Comparison of ENCODE assay signal across 22 cellular contexts in genomic region chr3:154025007-154025406, GRCh38.
DNase-seq lines count a peak whose midpoint lies in the region; FAIRE-seq and TF ChIP-seq lines count a peak whose summit lies in the region.
"Had no signal": no experiment of that assay in that cellular context is flagged by ENCODE, and none has a peak within 500 bp of the region (broad histone marks: within the 10 kb centered on the region; RNA-seq: fewer than 3 reads in every experiment).

No MANE protein-coding gene starts in this region.

- H3K9ac ChIP-seq in mammary epithelial cell (ENCODE audit: insufficient read depth, low read length), result no peak overlapping the region
- H3K9ac ChIP-seq: BLaER1 treated with 17β-estradiol and CSF1 and Interleukin-3, amounts not matched to agents 10 nM and 100 nM had no signal

- H3K36me3 ChIP-seq in bronchial epithelial cell (ENCODE audit: control insufficient read depth, insufficient read depth, low read length) (no peaks in the 10 kb centered on the region), mammary epithelial cell (ENCODE audit: insufficient read depth, low read length) (no peaks in the 10 kb centered on the region), vagina (no peaks in the 10 kb centered on the region)
- H3K36me3 ChIP-seq: BE2C; BLaER1 treated with 17β-estradiol and CSF1 and Interleukin-3, amounts not matched to agents 10 nM and 100 nM had no signal

- H3K27ac ChIP-seq in mammary epithelial cell (ENCODE audit: insufficient read depth, low read depth, low read length), result no peak overlapping the region
- no peak overlapping the region for H3K27ac ChIP-seq in vagina
- H3K27ac ChIP-seq: A549; BLaER1 treated with 17β-estradiol and CSF1 and Interleukin-3, amounts not matched to agents 10 nM and 100 nM had no signal

- intact Hi-C loops in mammary epithelial cell (cut with micrococcal nuclease) (no loop called here), vagina (cut with DNase I) (no loop called here)

- H3K4me3 ChIP-seq in bronchial epithelial cell (ENCODE audit: low read depth, low read length) (no peak overlapping the region), mammary epithelial cell (replicated peaks in 1 of 3; ENCODE audit: insufficient read depth in 1 of 3, low read depth in 2 of 3, low read length in 3 of 3) (no peak overlapping the region), vagina (no peak overlapping the region)
- H3K4me3 ChIP-seq: A549; BLaER1 treated with 17β-estradiol and CSF1 and Interleukin-3, amounts not matched to agents 10 nM and 100 nM; GM12878; GM23338 had no signal

- CTCF ChIA-PET in mammary epithelial cell (lab: Charles Lee; ENCODE audit: low non-redundant PET), result interaction anchor here (0.5 kb wide), 1 partner anchor 1949 kb away, joined by 3 read pairs; no protein-coding TSS in a partner anchor

- no peak overlapping the region for H3K4me2 ChIP-seq in mammary epithelial cell (ENCODE audit: insufficient read depth, low read depth, low read length)
- H3K4me2 ChIP-seq: A549; BLaER1 treated with 17β-estradiol and CSF1 and Interleukin-3, amounts not matched to agents 10 nM and 100 nM; GM23338 had no signal

- in situ Hi-C loops in mammary epithelial cell (cut with MboI; ENCODE audit: low sequenced_read_pairs in 2 of 2), result no loop called here

- dilution Hi-C loops in mammary epithelial cell (cut with HindIII; ENCODE audit: low sequenced_read_pairs), result no loop called here

- H3K9me3 ChIP-seq in mammary epithelial cell (replicated peaks; ENCODE audit: insufficient read depth, low read length) (no peaks in the 10 kb centered on the region), vagina (no peaks in the 10 kb centered on the region)
- H3K9me3 ChIP-seq: A549, BE2C had no signal

- H3K27me3 ChIP-seq in bronchial epithelial cell (ENCODE audit: control insufficient read depth, insufficient read depth, low read length) (no peaks in the 10 kb centered on the region), mammary epithelial cell (ENCODE audit: insufficient read depth, low read length) (no peaks in the 10 kb centered on the region), vagina (no peaks in the 10 kb centered on the region)
- H3K27me3 ChIP-seq: BE2C; BLaER1 treated with 17β-estradiol and CSF1 and Interleukin-3, amounts not matched to agents 10 nM and 100 nM had no signal

- 82% methylated on average over 2 of the region's 2 CpGs for WGBS in mammary epithelial cell (ENCODE audit: low coverage, missing lambda C conversion rate)

- no peak for FAIRE-seq in bronchial epithelial cell (lab: Jason Lieb, UNC)
- FAIRE-seq: A549, GM12878 had no signal

- BruUV-seq in mammary epithelial cell (replicated peaks; lab: Mats Ljungman, UMichigan), result no TSS peak

- no peaks in the 10 kb centered on the region for H3K79me2 ChIP-seq in mammary epithelial cell (ENCODE audit: insufficient read depth, low read length)

- no peaks in the 10 kb centered on the region for H4K20me1 ChIP-seq in mammary epithelial cell (ENCODE audit: insufficient read depth, low read length)
- H4K20me1 ChIP-seq: BLaER1 treated with 17β-estradiol and CSF1 and Interleukin-3, amounts not matched to agents 10 nM and 100 nM had no signal

- no peak for TF ChIP-seq POLR2A in vagina (IDR thresholded peaks at IDR 0.05)

- TF ChIP-seq CTCF in bronchial epithelial cell (IDR thresholded peaks at IDR 0.05; ENCODE audit: insufficient read depth, low read length, severe bottlenecking) (no peak), mammary epithelial cell (conservative IDR thresholded peaks at IDR 0.05 in 1 of 2, IDR thresholded peaks at IDR 0.05 in 1 of 2; ENCODE audit: extremely low read depth in 1 of 2, insufficient read depth in 1 of 2, low read depth in 1 of 2, low read length in 2 of 2) (no peak), vagina (IDR thresholded peaks at IDR 0.05) (no peak)

- no peak overlapping the region for H2AFZ ChIP-seq in mammary epithelial cell (ENCODE audit: low read depth, low read length)
- H2AFZ ChIP-seq: GM23338 had no signal

- H3K4me1 ChIP-seq in mammary epithelial cell (ENCODE audit: insufficient read depth, low read length) (no peaks in the 10 kb centered on the region), vagina (no peaks in the 10 kb centered on the region)
- H3K4me1 ChIP-seq: BE2C; BLaER1 treated with 17β-estradiol and CSF1 and Interleukin-3, amounts not matched to agents 10 nM and 100 nM had no signal

- DNase-seq in NCI-H2107 treated with DMSO at 0.1 percent for 48 hours (lab: John Stamatoyannopoulos, UW; ENCODE audit: unreplicated experiment) (peak; percentile 60), NCI-H2107 (lab: John Stamatoyannopoulos, UW) (no peak), NCI-H2227 (lab: John Stamatoyannopoulos, UW; ENCODE audit: unreplicated experiment) (peak; percentile 74), bronchial epithelial cell (ENCODE audit: low read depth) (peak; percentile 9), mammary epithelial cell (no peak), vagina (ENCODE audit: extremely low spot score in 2 of 2) (no peak)
- DNase-seq in activated naive CD4-positive, alpha-beta T cell (lab: John Stamatoyannopoulos, UW), result no peak
- DNase-seq: 8988T; ACHN; AML-193; BE2C; CD4-positive, alpha-beta T cell; CD8-positive, alpha-beta memory T cell; DMS 273 treated with DMSO at 0.1 percent for 48 hours; DMS79; EL; GDM1; H9 had no signal

Comparison
In these comparisons a context has a peak if more than half of its experiments do, and no peak if none do; other contexts are left out.
1. DNase-seq: peak in NCI-H2107 treated with DMSO at 0.1 percent for 48 hours (single experiment), NCI-H2227 (single experiment) and bronchial epithelial cell (single experiment); none in NCI-H2107 (single experiment), mammary epithelial cell (single experiment), activated naive CD4-positive, alpha-beta T cell (0 of 4) and vagina (0 of 2).